In the genomic region with DNA sequence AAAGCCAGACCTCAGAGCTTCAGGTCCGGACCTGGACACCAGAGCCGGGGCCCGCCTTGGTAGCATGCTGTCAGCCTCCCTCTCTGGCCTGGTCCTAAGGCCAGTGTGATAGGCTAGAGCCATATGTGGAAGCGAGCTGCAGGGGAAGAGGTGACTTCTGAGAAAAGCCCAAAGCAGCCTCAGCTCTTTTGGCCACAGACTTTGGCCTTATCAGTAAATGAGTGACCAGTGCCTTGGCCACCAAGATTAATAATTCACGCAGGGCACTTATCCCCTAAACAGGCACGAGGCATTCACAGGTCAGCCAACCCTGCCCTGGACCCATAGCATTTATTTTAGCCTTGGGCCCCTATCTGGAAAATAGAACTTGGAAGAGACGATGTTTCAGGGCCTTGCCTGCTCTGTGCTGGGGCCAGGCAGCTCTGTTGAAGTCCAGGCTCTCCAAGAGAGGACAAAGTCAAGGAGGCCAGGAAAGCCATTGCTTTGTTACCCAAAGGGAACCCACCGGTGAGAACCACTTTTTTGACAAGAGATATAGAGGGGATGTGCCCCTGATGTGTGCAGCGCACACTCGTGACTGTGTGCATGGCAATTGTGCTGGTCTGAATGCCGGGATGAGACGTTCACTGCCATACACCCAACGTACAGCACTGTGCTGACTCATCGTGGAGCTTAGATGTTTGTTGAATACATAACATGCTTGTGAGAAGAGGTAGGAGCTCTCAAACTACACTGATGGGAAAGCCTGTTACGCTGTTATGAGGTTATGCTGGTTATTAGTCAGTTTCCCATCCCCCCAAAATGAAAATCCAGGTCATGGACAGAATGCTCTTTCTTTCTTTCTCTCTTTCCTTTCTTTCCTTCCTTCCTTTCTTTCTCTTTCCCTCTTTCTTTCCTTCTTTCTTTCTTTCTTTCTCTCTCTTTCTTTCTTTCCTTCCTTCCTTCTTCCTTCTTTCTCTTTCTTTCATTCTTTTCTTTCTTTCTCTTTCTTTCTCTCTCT, we compare ENCODE assay signal across 1 cellular context.
TF ChIP-seq lines count a peak whose summit lies in the region.

No MANE protein-coding gene starts in this region.

TF ChIP-seq in HepG2, 621 proteins besides CTCF, POLR2A, EP300 and RAD21 (continued from another document):
- TF ChIP-seq ETV5 (CRISPR knock-in tag; IDR thresholded peaks at IDR 0.05; ENCODE audit: borderline replicate concordance): peak; percentile 32; the same call in 1 of the 2 replicates
- TF ChIP-seq SPEN (CRISPR knock-in tag; IDR thresholded peaks at IDR 0.05; ENCODE audit: low read depth): peak; percentile 34; the same call in 1 of the 2 replicates
- no peak for TF ChIP-seq CAMTA2 (CRISPR knock-in tag; IDR thresholded peaks at IDR 0.05; ENCODE audit: borderline replicate concordance)
- TF ChIP-seq NCOA2 (CRISPR knock-in tag; IDR thresholded peaks at IDR 0.05): 0 out of 2 replicates have a peak, but pooled peaks have one; percentile 42
- TF ChIP-seq REST (IDR thresholded peaks at IDR 0.05; ENCODE audit: borderline replicate concordance in 1 of 2, low read depth in 1 of 2, low read length in 2 of 2): peak in 1 of 2 experiments; percentile 43; a peak in 1 of 4 replicates
- TF ChIP-seq BRD4 (CRISPR knock-in tag; IDR thresholded peaks at IDR 0.05): peak; percentile 66
- no peak for TF ChIP-seq EED (CRISPR knock-in tag; IDR thresholded peaks at IDR 0.05)
- no peak for TF ChIP-seq NFATC3 (CRISPR knock-in tag; IDR thresholded peaks at IDR 0.05)
- TF ChIP-seq ZNF317 (CRISPR knock-in tag; IDR thresholded peaks at IDR 0.05): peak; percentile 61; the same call in 1 of the 2 replicates
- TF ChIP-seq AGO1 (IDR thresholded peaks at IDR 0.05; ENCODE audit: low read depth, low read length, poor library complexity, severe bottlenecking): no peak
- TF ChIP-seq CCDC6 (CRISPR knock-in tag; IDR thresholded peaks at IDR 0.05): peak; percentile 45; the same call in 1 of the 2 replicates
- TF ChIP-seq ZNF773 (CRISPR knock-in tag; IDR thresholded peaks at IDR 0.05; ENCODE audit: borderline replicate concordance): 0 out of 2 replicates have a peak, but pooled peaks have one; percentile 30
- TF ChIP-seq, protein P1, sequence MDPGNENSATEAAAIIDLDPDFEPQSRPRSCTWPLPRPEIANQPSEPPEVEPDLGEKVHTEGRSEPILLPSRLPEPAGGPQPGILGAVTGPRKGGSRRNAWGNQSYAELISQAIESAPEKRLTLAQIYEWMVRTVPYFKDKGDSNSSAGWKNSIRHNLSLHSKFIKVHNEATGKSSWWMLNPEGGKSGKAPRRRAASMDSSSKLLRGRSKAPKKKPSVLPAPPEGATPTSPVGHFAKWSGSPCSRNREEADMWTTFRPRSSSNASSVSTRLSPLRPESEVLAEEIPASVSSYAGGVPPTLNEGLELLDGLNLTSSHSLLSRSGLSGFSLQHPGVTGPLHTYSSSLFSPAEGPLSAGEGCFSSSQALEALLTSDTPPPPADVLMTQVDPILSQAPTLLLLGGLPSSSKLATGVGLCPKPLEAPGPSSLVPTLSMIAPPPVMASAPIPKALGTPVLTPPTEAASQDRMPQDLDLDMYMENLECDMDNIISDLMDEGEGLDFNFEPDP (CRISPR knock-in tag; conservative IDR thresholded peaks at IDR 0.05): no peak
- no peak for TF ChIP-seq TAF15 (IDR thresholded peaks at IDR 0.05; ENCODE audit: low read depth, low read length, poor library complexity, severe bottlenecking)
- TF ChIP-seq REXO4 (CRISPR knock-in tag; IDR thresholded peaks at IDR 0.05; ENCODE audit: borderline replicate concordance): no peak
- TF ChIP-seq SAP130 (CRISPR knock-in tag; IDR thresholded peaks at IDR 0.05; ENCODE audit: low read depth): peak; percentile 80
- TF ChIP-seq DMAP1 (CRISPR knock-in tag; IDR thresholded peaks at IDR 0.05): peak; percentile 72
- 0 out of 2 replicates have a peak, but pooled peaks have one; percentile 50 for TF ChIP-seq ZSCAN20 (CRISPR knock-in tag; IDR thresholded peaks at IDR 0.05; ENCODE audit: borderline replicate concordance)
- peak; percentile 60 for TF ChIP-seq NFAT5 (CRISPR knock-in tag; IDR thresholded peaks at IDR 0.05)
